Comparison of ENCODE assay signal across 1 cellular context in genomic region chr11:8328231-8328794, GRCh38.
TF ChIP-seq lines count a peak whose summit lies in the region.

No MANE protein-coding gene starts in this region.

TF ChIP-seq in H1, 55 proteins besides CTCF, POLR2A, EP300 and RAD21 (continued from another document):
- TF ChIP-seq USF2 (IDR thresholded peaks at IDR 0.05; ENCODE audit: low read length): no peak
- TF ChIP-seq MAX (IDR thresholded peaks at IDR 0.05): no peak
- no peak for TF ChIP-seq SUZ12 (IDR thresholded peaks at IDR 0.05; ENCODE audit: low read length)
- no peak for TF ChIP-seq CTBP2 (IDR thresholded peaks at IDR 0.05; ENCODE audit: borderline replicate concordance, insufficient read depth, insufficient read length, low read length)
